ENCODE assay signal across 38 cellular contexts in the genomic region with DNA sequence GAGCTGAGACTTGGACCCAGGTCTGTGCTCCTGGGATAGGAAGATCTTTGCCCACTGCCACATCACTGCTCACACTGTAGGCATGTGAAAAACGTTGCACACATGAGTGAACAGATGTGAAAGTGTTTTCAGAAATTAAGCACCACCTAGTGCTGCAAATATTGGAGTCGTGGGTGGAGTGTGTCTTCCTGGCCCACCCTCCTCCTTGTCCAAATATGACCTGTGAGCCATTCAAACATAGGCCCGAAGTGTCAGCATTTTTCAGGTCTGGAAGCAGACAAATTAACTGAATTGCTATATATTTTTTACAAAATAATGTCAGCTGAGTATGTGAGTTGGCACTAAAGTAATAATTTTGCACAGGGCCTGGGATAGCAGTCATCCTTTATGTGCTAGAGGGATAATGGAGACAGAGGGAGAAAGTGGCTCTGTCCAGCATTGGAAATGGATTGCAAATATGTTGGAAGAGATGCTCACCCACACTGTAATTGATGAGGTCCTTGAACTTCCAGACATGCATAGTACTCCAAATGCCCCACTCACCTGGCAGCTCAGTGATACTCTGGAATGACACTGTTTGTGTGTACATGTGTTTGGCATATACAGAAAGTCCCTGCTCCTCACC. TPM values are rescaled to one million over a fixed set of nuclear protein-coding genes. Genes with fewer than 3 reads are reported as not detected.
"Had no signal": no experiment of that assay in that cellular context is flagged by ENCODE, and none has a peak within 500 bp of the region (broad histone marks: within the 10 kb centered on the region; RNA-seq: fewer than 3 reads in every experiment).

No MANE protein-coding gene starts in this region.

- H3K4me3 Mint-ChIP-seq: activated B cell treated with CpG ODN at 0.5 μM for 24 hours; activated CD4-positive, alpha-beta memory T cell treated with anti-CD3 and anti-CD28 coated beads for 36 hours; activated CD4-positive, alpha-beta T cell treated with anti-CD3 and anti-CD28 coated beads, Interleukin-2, amount 10 ng/mL, durations not matched to agents 24 days and 14 days; activated CD8-positive, alpha-beta T cell treated with anti-CD3 and anti-CD28 coated beads for 36 hours; activated naive CD4-positive, alpha-beta T cell treated with anti-CD3 and anti-CD28 coated beads for 36 hours; activated naive CD8-positive, alpha-beta T cell treated with anti-CD3 and anti-CD28 coated beads for 36 hours; activated T-cell treated with anti-CD3 and anti-CD28 coated beads, Interleukin-2, amount 50 U/mL, for 4 hours; activated T-cell treated with anti-CD3 and anti-CD28 coated beads, Interleukin-2, amount 50 U/mL, for 72 hours; activated T-helper 1 cell treated with anti-CD3 and anti-CD28 coated beads, Interleukin-12 subunit alpha, Interleukin-12 subunit beta, Interleukin-2, Interleukin-4 antibody, amounts not matched to agents 30 ng/mL and 10 ng/mL and 1 ng/mL, durations not matched to agents 14 hours and 24 hours and 36 hours; activated T-helper 17 cell treated with anti-CD3 and anti-CD28 coated beads, Interleukin-2, amount 50 U/mL, for 72 hours; T-helper 1 cell treated with Interleukin-12 subunit alpha and Interleukin-12 subunit beta and Interleukin-4 antibody, amounts not matched to agents 30 μg/mL and 1 μg/mL, for 36 hours; T-helper 2 cell treated with Interferon-gamma antibody and Interleukin-4, amounts not matched to agents 5 μg/mL and 100 μg/mL, for 36 hours had no signal

- ATAC-seq: activated CD8-positive, alpha-beta T cell treated with anti-CD3 and anti-CD28 coated beads for 36 hours; activated naive CD4-positive, alpha-beta T cell treated with anti-CD3 and anti-CD28 coated beads, Interleukin-2, amount 50 U/mL, for 72 hours; activated T-cell treated with anti-CD3 and anti-CD28 coated beads, Interleukin-2, amount 50 U/mL, for 4 hours; activated T-cell treated with anti-CD3 and anti-CD28 coated beads, Interleukin-2, amount 50 U/mL, for 72 hours; activated T-helper 17 cell treated with anti-CD3 and anti-CD28 coated beads, Interleukin-2, amount 50 U/mL, for 72 hours; body of pancreas had no signal

- H3K9me3 ChIP-seq: adrenal gland, body of pancreas had no signal

- H3K27me3 ChIP-seq: adrenal gland, body of pancreas, brain microvascular endothelial cell, breast epithelium had no signal

- H3K36me3 ChIP-seq: adrenal gland, brain microvascular endothelial cell, breast epithelium had no signal

- H3K9me3 Mint-ChIP-seq: activated B cell treated with CpG ODN at 0.5 μM for 24 hours; activated CD4-positive, alpha-beta memory T cell treated with anti-CD3 and anti-CD28 coated beads for 36 hours; activated CD4-positive, alpha-beta T cell treated with anti-CD3 and anti-CD28 coated beads, Interleukin-2, amount 10 ng/mL, durations not matched to agents 24 days and 14 days; activated CD8-positive, alpha-beta T cell treated with anti-CD3 and anti-CD28 coated beads for 36 hours; activated naive CD4-positive, alpha-beta T cell treated with anti-CD3 and anti-CD28 coated beads for 36 hours; activated naive CD4-positive, alpha-beta T cell treated with anti-CD3 and anti-CD28 coated beads, Interleukin-2, amount 50 U/mL, for 72 hours; activated T-cell treated with anti-CD3 and anti-CD28 coated beads, Interleukin-2, amount 50 U/mL, for 4 hours; activated T-cell treated with anti-CD3 and anti-CD28 coated beads, Interleukin-2, amount 50 U/mL, for 72 hours; activated T-helper 1 cell treated with anti-CD3 and anti-CD28 coated beads, Interleukin-12 subunit alpha, Interleukin-12 subunit beta, Interleukin-2, Interleukin-4 antibody, amounts not matched to agents 30 ng/mL and 10 ng/mL and 1 ng/mL, durations not matched to agents 14 hours and 24 hours and 36 hours; activated T-helper 17 cell treated with anti-CD3 and anti-CD28 coated beads, Interleukin-2, amount 50 U/mL, for 72 hours; T-helper 1 cell treated with Interleukin-12 subunit alpha and Interleukin-12 subunit beta and Interleukin-4 antibody, amounts not matched to agents 30 μg/mL and 1 μg/mL, for 36 hours had no signal

- H3K27me3 Mint-ChIP-seq: activated B cell treated with CpG ODN at 0.5 μM for 24 hours; activated CD4-positive, alpha-beta memory T cell treated with anti-CD3 and anti-CD28 coated beads for 36 hours; activated CD8-positive, alpha-beta T cell treated with anti-CD3 and anti-CD28 coated beads for 36 hours; activated naive CD8-positive, alpha-beta T cell treated with anti-CD3 and anti-CD28 coated beads for 36 hours; activated T-helper 17 cell treated with anti-CD3 and anti-CD28 coated beads, Interleukin-2, amount 50 U/mL, for 72 hours had no signal

- H3K27ac ChIP-seq: adrenal gland, body of pancreas, brain microvascular endothelial cell, breast epithelium, VCaP had no signal

- H3K36me3 Mint-ChIP-seq: activated CD4-positive, alpha-beta memory T cell treated with anti-CD3 and anti-CD28 coated beads for 36 hours; activated naive CD4-positive, alpha-beta T cell treated with anti-CD3 and anti-CD28 coated beads, Interleukin-2, amount 50 U/mL, for 72 hours; activated naive CD8-positive, alpha-beta T cell treated with anti-CD3 and anti-CD28 coated beads for 36 hours had no signal

- DNase-seq: activated B cell treated with CpG ODN at 0.5 μM for 24 hours; activated CD4-positive, alpha-beta memory T cell treated with anti-CD3 and anti-CD28 coated beads for 36 hours; activated CD4-positive, alpha-beta T cell treated with anti-CD3 and anti-CD28 coated beads for 4 hours; activated CD4-positive, alpha-beta T cell treated with anti-CD3 and anti-CD28 coated beads, Interleukin-2, amount 10 ng/mL, durations not matched to agents 24 days and 14 days; activated CD4-positive, alpha-beta T cell treated with anti-CD3 and anti-CD28 coated beads, Interleukin-2, amount 50 U/mL, for 1 hour; activated CD4-positive, alpha-beta T cell treated with anti-CD3 and anti-CD28 coated beads, Interleukin-2, amount 50 U/mL, for 4 hours; activated CD4-positive, CD25-positive, alpha-beta regulatory T cell treated with anti-CD3 and anti-CD28 coated beads, Interleukin-2, amount 50 U/mL, for 72 hours; activated CD8-positive, alpha-beta memory T cell treated with anti-CD3 and anti-CD28 coated beads, Interleukin-2, amount 50 U/mL, for 4 hours; activated CD8-positive, alpha-beta T cell treated with anti-CD3 and anti-CD28 coated beads for 36 hours; activated effector memory CD4-positive, alpha-beta T cell treated with anti-CD3 and anti-CD28 coated beads, Interleukin-2, amount 50 U/mL, for 16 hours; activated gamma-delta T cell treated with Interleukin-2 at 50 U/mL for 16 hours; activated naive CD4-positive, alpha-beta T cell; activated naive CD4-positive, alpha-beta T cell treated with anti-CD3 and anti-CD28 coated beads for 36 hours; activated naive CD4-positive, alpha-beta T cell treated with anti-CD3 and anti-CD28 coated beads, Interleukin-2, amount 50 U/mL, for 16 hours; activated naive CD8-positive, alpha-beta T cell treated with anti-CD3 and anti-CD28 coated beads for 36 hours; activated T-cell treated with anti-CD3 and anti-CD28 coated beads for 4 hours; activated T-cell treated with anti-CD3 and anti-CD28 coated beads, Interleukin-2, amount 50 U/mL, for 1 hour; activated T-cell treated with anti-CD3 and anti-CD28 coated beads, Interleukin-2, amount 50 U/mL, for 4 hours; activated T-cell treated with anti-CD3 and anti-CD28 coated beads, Interleukin-2, amount 50 U/mL, for 72 hours; adrenal gland; amniotic stem cell; aorta; body of pancreas; brain microvascular endothelial cell; central memory CD4-positive, alpha-beta T cell; T-helper 1 cell; T-helper 2 cell; T-helper 9 cell had no signal

- H3K27ac Mint-ChIP-seq: activated B cell treated with CpG ODN at 0.5 μM for 24 hours; activated CD4-positive, alpha-beta memory T cell treated with anti-CD3 and anti-CD28 coated beads for 36 hours; activated CD4-positive, alpha-beta T cell treated with anti-CD3 and anti-CD28 coated beads, Interleukin-2, amount 10 ng/mL, durations not matched to agents 24 days and 14 days; activated CD8-positive, alpha-beta T cell treated with anti-CD3 and anti-CD28 coated beads for 36 hours; activated naive CD4-positive, alpha-beta T cell treated with anti-CD3 and anti-CD28 coated beads for 36 hours; activated naive CD4-positive, alpha-beta T cell treated with anti-CD3 and anti-CD28 coated beads, Interleukin-2, amount 50 U/mL, for 72 hours; activated naive CD8-positive, alpha-beta T cell treated with anti-CD3 and anti-CD28 coated beads for 36 hours; activated T-cell treated with anti-CD3 and anti-CD28 coated beads, Interleukin-2, amount 50 U/mL, for 72 hours; activated T-helper 1 cell treated with anti-CD3 and anti-CD28 coated beads, Interleukin-12 subunit alpha, Interleukin-12 subunit beta, Interleukin-2, Interleukin-4 antibody, amounts not matched to agents 30 ng/mL and 10 ng/mL and 1 ng/mL, durations not matched to agents 14 hours and 24 hours and 36 hours; activated T-helper 17 cell treated with anti-CD3 and anti-CD28 coated beads, Interleukin-2, amount 50 U/mL, for 72 hours; T-helper 1 cell treated with Interleukin-12 subunit alpha and Interleukin-12 subunit beta and Interleukin-4 antibody, amounts not matched to agents 30 μg/mL and 1 μg/mL, for 36 hours; T-helper 2 cell treated with Interferon-gamma antibody and Interleukin-4, amounts not matched to agents 5 μg/mL and 100 μg/mL, for 36 hours had no signal

- H3K4me3 ChIP-seq: adrenal gland, body of pancreas, breast epithelium had no signal

- H3K4me1 ChIP-seq: adrenal gland, body of pancreas, breast epithelium had no signal

- H3K4me1 Mint-ChIP-seq: activated B cell treated with CpG ODN at 0.5 μM for 24 hours; activated naive CD8-positive, alpha-beta T cell treated with anti-CD3 and anti-CD28 coated beads for 36 hours; activated T-helper 17 cell treated with anti-CD3 and anti-CD28 coated beads, Interleukin-2, amount 50 U/mL, for 72 hours had no signal

- FAIRE-seq: astrocyte, TTC549 had no signal

RNA-seq across cellular contexts. Expression of gene ACSM1, which starts 58.7 kb away (rescaled TPM):
- total RNA-seq: activated CD4-positive, alpha-beta memory T cell treated with anti-CD3 and anti-CD28 coated beads for 36 hours; activated CD4-positive, alpha-beta T cell treated with anti-CD3 and anti-CD28 coated beads, Interleukin-2, amount 10 ng/mL, durations not matched to agents 24 days and 14 days; activated CD8-positive, alpha-beta memory T cell treated with anti-CD3 and anti-CD28 coated beads for 36 hours; activated CD8-positive, alpha-beta T cell treated with anti-CD3 and anti-CD28 coated beads for 36 hours; activated naive CD4-positive, alpha-beta T cell treated with anti-CD3 and anti-CD28 coated beads for 36 hours; activated T-cell treated with anti-CD3 and anti-CD28 coated beads, Interleukin-2, amount 50 U/mL, for 4 hours; activated T-helper 1 cell treated with anti-CD3 and anti-CD28 coated beads, Interleukin-12 subunit alpha, Interleukin-12 subunit beta, Interleukin-2, Interleukin-4 antibody, amounts not matched to agents 30 ng/mL and 10 ng/mL and 1 ng/mL, durations not matched to agents 14 hours and 24 hours and 36 hours had no signal
